ENCODE assay signal across 8 cellular contexts in the genomic region with DNA sequence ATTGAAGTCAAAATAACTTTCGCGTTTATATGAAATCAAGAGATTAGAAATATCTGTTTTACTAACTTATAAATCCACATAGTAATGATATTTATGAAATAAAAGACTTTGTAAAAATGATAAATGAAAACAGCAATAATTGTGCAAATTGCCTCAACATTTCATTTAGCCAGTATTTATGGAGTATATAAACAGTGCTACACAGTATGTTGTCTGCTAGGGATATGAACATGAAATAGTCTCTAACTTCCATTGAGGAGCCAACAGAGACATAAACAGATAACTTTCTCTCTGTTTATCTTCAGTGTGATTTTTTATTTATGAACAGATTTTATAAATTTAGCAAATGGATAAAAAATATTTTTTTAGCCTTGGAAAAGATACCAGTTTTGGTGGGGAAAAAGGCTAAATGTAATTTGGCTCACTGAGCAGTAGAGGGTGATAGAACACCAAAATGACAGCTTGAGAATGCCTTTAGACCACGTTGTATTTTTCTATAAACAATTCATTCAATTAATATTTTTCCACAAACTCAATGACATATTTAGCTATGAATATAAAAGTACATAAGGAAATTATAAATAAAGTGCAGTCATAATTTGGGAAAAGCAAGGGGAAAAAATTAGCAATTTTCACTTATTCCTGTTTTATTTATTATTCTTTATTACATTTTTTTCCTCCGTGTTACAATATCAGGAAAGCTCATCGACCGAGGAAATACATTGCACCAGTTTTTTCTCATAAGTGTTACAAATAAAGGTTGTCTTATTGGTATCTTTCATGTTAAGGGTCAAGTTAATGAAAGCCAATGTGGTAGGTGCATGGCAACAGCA. TPM values are rescaled to one million over a fixed set of nuclear protein-coding genes. Genes with fewer than 3 reads are reported as not detected.
DNase-seq lines count a peak whose midpoint lies in the region; ATAC-seq, FAIRE-seq and TF ChIP-seq lines count a peak whose summit lies in the region.

No MANE protein-coding gene starts in this region.

- no peak for TF ChIP-seq EP300 in transverse colon (IDR thresholded peaks at IDR 0.05; ENCODE audit: low read depth)

- H2AFZ ChIP-seq in keratinocyte (ENCODE audit: control insufficient read depth, low read length) = no peak overlapping the region

- H3K9ac ChIP-seq in keratinocyte (ENCODE audit: control insufficient read depth, extremely low read depth, insufficient read depth, low read length) = no peak overlapping the region

- no peak for ATAC-seq in HG03135 (IDR thresholded peaks at IDR 0.05; ENCODE audit: unreplicated experiment)

- no peaks in the 10 kb centered on the region for H3K79me2 ChIP-seq in keratinocyte (ENCODE audit: control insufficient read depth, insufficient read depth, low read length)

- no peak overlapping the region for H3K27ac ChIP-seq in keratinocyte (ENCODE audit: control insufficient read depth, insufficient read depth, low read length)
- H3K27ac ChIP-seq in transverse colon = no peak overlapping the region

- H3K4me2 ChIP-seq in keratinocyte (ENCODE audit: control insufficient read depth, extremely low read depth, insufficient read depth, low read depth, low read length) = no peak overlapping the region

- H3K9me3 ChIP-seq in keratinocyte (ENCODE audit: control insufficient read depth, low read depth, low read length) (no peaks in the 10 kb centered on the region), transverse colon (no peaks in the 10 kb centered on the region)

- H3K4me3 ChIP-seq in astrocyte of the cerebellum (ENCODE audit: low read depth, low read length) = no peak overlapping the region
- no peak overlapping the region for H3K4me3 ChIP-seq in keratinocyte (ENCODE audit: control insufficient read depth in 2 of 3, extremely low read depth in 1 of 3, insufficient read depth in 2 of 3, low read depth in 1 of 3, low read length in 3 of 3)
- H3K4me3 ChIP-seq in transverse colon = no peak overlapping the region

- dilution Hi-C loops in keratinocyte (cut with MboI; ENCODE audit: extremely low pct_ligation_motif_present, low sequenced_read_pairs) = no loop called here

- H3K4me1 ChIP-seq in keratinocyte (ENCODE audit: control insufficient read depth, extremely low read depth, insufficient read depth, low read length) (no peaks in the 10 kb centered on the region), transverse colon (no peaks in the 10 kb centered on the region)

- no peaks in the 10 kb centered on the region for H3K27me3 ChIP-seq in keratinocyte (ENCODE audit: control insufficient read depth, extremely low read depth, insufficient read depth, low read length)
- no peaks in the 10 kb centered on the region for H3K27me3 ChIP-seq in transverse colon

- intact Hi-C loops in transverse colon (cut with DNase I; ENCODE audit: low total_unique reads) = no loop called here

- no peaks in the 10 kb centered on the region for H4K20me1 ChIP-seq in keratinocyte (ENCODE audit: control insufficient read depth, extremely low read depth, insufficient read depth, low read length)

- TF ChIP-seq CTCF in GM13977 (IDR thresholded peaks at IDR 0.05; ENCODE audit: extremely low read depth, insufficient read depth, missing control alignments) = peak; percentile 79
- peak; percentile 78 for TF ChIP-seq CTCF in astrocyte of the cerebellum (IDR thresholded peaks at IDR 0.05; ENCODE audit: low read depth, low read length, missing control alignments)
- TF ChIP-seq CTCF in keratinocyte (optimal IDR thresholded peaks at IDR 0.05 in 1 of 3, IDR thresholded peaks at IDR 0.05 in 1 of 3, conservative IDR thresholded peaks at IDR 0.05 in 1 of 3; ENCODE audit: extremely low read depth in 1 of 3, insufficient read depth in 2 of 3, low read length in 3 of 3) = peak in 2 of 3 experiments; percentile 52 to 64
- peak; percentile 79 to 91 (median 84) for TF ChIP-seq CTCF in transverse colon (IDR thresholded peaks at IDR 0.05)

- no peak for FAIRE-seq in keratinocyte (lab: Jason Lieb, UNC)

- H3K9me1 ChIP-seq in keratinocyte (ENCODE audit: control insufficient read depth, extremely low read depth, insufficient read depth, low read length) = no peaks in the 10 kb centered on the region

- no peaks in the 10 kb centered on the region for H3K36me3 ChIP-seq in keratinocyte (ENCODE audit: control insufficient read depth in 2 of 2, extremely low read depth in 1 of 2, insufficient read depth in 2 of 2, low read length in 2 of 2)
- H3K36me3 ChIP-seq in transverse colon = no peaks in the 10 kb centered on the region

- WGBS in transverse colon (ENCODE audit: low coverage in 1 of 2), 2 donors = 45 to 48% methylated on average over 6 of the region's 6 CpGs

- DNase-seq in ACHN = peak; percentile 37
- no peak for DNase-seq in GM13977 (ENCODE audit: low spot score)
- DNase-seq in NCI-H2107 (lab: John Stamatoyannopoulos, UW) = peak; percentile 36
- no peak for DNase-seq in astrocyte of the cerebellum (ENCODE audit: low read depth)
- no peak for DNase-seq in keratinocyte (ENCODE audit: low read depth, low spot score)
- DNase-seq in transverse colon = no peak
- no peak for DNase-seq in SHP77 treated with DMSO at 0.1 percent for 48 hours (lab: John Stamatoyannopoulos, UW)

- in situ Hi-C loops in ACHN (cut with HindIII; ENCODE audit: low pct_ligation_motif_present, low pct_unique_long_range_greater_than_20kb, low sequenced_read_pairs) = no loop called here
- in situ Hi-C loops in GM13977 (cut with MboI; ENCODE audit: low pct_unique_long_range_greater_than_20kb, low sequenced_read_pairs, unreplicated experiment) = no loop called here
- in situ Hi-C loops in astrocyte of the cerebellum (cut with HindIII; ENCODE audit: low sequenced_read_pairs) = no loop called here
- in situ Hi-C loops in transverse colon (cut with MboI; ENCODE audit: low pct_ligation_motif_present in 1 of 4, low pct_unique_long_range_greater_than_20kb in 1 of 4, low sequenced_read_pairs in 3 of 4) = loop anchor here in 2 of 4 donors (5.0 to 25.0 kb wide), 2 partner anchors 125 to 135 kb away; no protein-coding TSS in a partner anchor

- TF ChIP-seq POLR2A in transverse colon (IDR thresholded peaks at IDR 0.05) = no peak

RNA-seq across cellular contexts. Expression of gene EEIG2, which starts 47.4 kb away (rescaled TPM):
- polyA plus RNA-seq in keratinocyte = 0.95 to 2.0 TPM (median 1.6 TPM) in 3 replicates
- polyA plus RNA-seq in keratinocyte (2011; ENCODE audit: low read depth) = 0.37 TPM
- 1.1 and 2.2 TPM in 2 replicates for polyA plus RNA-seq in keratinocyte (2011; cell fraction: cytosol; rRNA removed)
- polyA plus RNA-seq in keratinocyte (2011; cell fraction: nucleus; rRNA removed) = 1.1 and 1.2 TPM in 2 replicates
- 0.24 and 1.4 TPM in 2 replicates for polyA plus RNA-seq in keratinocyte (2012; ENCODE audit: low replicate concordance)
- polyA minus RNA-seq in keratinocyte = 0.33 to 2.5 TPM (median 2.0 TPM) in 3 replicates
- 1.5 TPM for polyA minus RNA-seq in keratinocyte (2011; cell fraction: cytosol; rRNA and poly(A)+ RNA removed)
- 0.84 and 1.9 TPM in 2 replicates for polyA minus RNA-seq in keratinocyte (2011; cell fraction: nucleus; rRNA and poly(A)+ RNA removed)
- total RNA-seq in transverse colon = 10 to 100 TPM; 15.7 to 27.0 (median 24.9) TPM

Comparison
In these comparisons a context has a peak if more than half of its experiments do, and no peak if none do; other contexts are left out.
1. DNase-seq: peak in ACHN (single experiment) and NCI-H2107 (single experiment); none in GM13977 (single experiment), astrocyte of the cerebellum (single experiment), keratinocyte (single experiment), transverse colon (single experiment) and SHP77 treated with DMSO at 0.1 percent for 48 hours (single experiment).
2. Peak in every context shown above with its lines, with median percentiles within 50 percentile points of each other: CTCF ChIP-seq.